ENCODE assay signal across 16 cellular contexts in the genomic region with DNA sequence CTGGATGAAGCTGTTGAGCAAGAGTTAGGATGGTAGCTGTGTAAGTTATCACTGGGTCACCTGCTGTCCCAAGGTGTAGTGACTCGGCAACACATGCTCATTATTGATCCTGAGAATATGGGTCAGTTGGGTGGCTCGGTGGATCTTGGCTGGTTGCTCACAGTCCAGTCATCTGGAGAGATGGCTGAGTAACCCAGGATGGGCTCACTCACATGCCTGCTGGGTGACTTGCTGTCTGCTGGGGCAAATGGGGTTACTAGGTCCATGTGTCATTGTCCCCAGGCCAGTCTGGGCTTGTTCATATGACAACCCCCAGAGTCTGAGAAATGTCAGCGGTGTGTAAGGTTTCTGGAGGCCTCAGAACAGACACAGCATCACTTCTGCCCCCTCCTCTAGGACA.
A peak's percentile ranks its signal among the peaks of the same experiment; 100 is the strongest.
DNase-seq lines count a peak whose midpoint lies in the region; TF ChIP-seq lines count a peak whose summit lies in the region.
"Had no signal": no experiment of that assay in that cellular context is flagged by ENCODE, and none has a peak within 500 bp of the region (broad histone marks: within the 10 kb centered on the region; RNA-seq: fewer than 3 reads in every experiment).

No MANE protein-coding gene starts in this region.

- peaks cover 16% of the 10 kb centered on the region for H3K9me3 Mint-ChIP-seq in MCF 10A (ENCODE audit: unreplicated experiment)
- no peaks in the 10 kb centered on the region for H3K9me3 Mint-ChIP-seq in activated naive CD4-positive, alpha-beta T cell treated with anti-CD3 and anti-CD28 coated beads, Interleukin-2, amount 10 ng/mL, durations not matched to agents 7 days and 5 days

- no peaks in the 10 kb centered on the region for H3K27me3 Mint-ChIP-seq in MCF 10A (ENCODE audit: insufficient read depth, unreplicated experiment)
- H3K27me3 Mint-ChIP-seq in activated naive CD4-positive, alpha-beta T cell treated with anti-CD3 and anti-CD28 coated beads, Interleukin-2, amount 10 ng/mL, durations not matched to agents 7 days and 5 days, result no peaks in the 10 kb centered on the region

- H3K4me3 Mint-ChIP-seq in MCF 10A (ENCODE audit: unreplicated experiment), result no peak overlapping the region
- no peak overlapping the region for H3K4me3 Mint-ChIP-seq in activated naive CD4-positive, alpha-beta T cell treated with anti-CD3 and anti-CD28 coated beads, Interleukin-2, amount 10 ng/mL, durations not matched to agents 7 days and 5 days
- H3K4me3 Mint-ChIP-seq: GM23338 had no signal

- no peak overlapping the region for H3K4me3 ChIP-seq in mammary epithelial cell (replicated peaks in 1 of 3; ENCODE audit: insufficient read depth in 1 of 3, low read depth in 2 of 3, low read length in 3 of 3)
- H3K4me3 ChIP-seq in neuronal stem cell (ENCODE audit: low read length in 2 of 2), result no peak overlapping the region
- H3K4me3 ChIP-seq in adrenal gland, result no peak overlapping the region
- H3K4me3 ChIP-seq: GM23338, PC-9 had no signal

- no peaks in the 10 kb centered on the region for H3K36me3 ChIP-seq in mammary epithelial cell (ENCODE audit: insufficient read depth, low read length)
- H3K36me3 ChIP-seq in neuronal stem cell (replicated peaks in 1 of 2; ENCODE audit: control insufficient read depth in 2 of 2, insufficient read depth in 2 of 2, low read length in 2 of 2), result no peaks in the 10 kb centered on the region
- no peaks in the 10 kb centered on the region for H3K36me3 ChIP-seq in adrenal gland (replicated peaks in 1 of 2)

- H2BK5ac ChIP-seq in neuronal stem cell (ENCODE audit: low read length), result no peak overlapping the region

- POLR2A ChIA-PET in MCF 10A (lab: Yijun Ruan, JAX), result no interaction called here

- CTCF ChIA-PET in mammary epithelial cell (lab: Charles Lee; ENCODE audit: low non-redundant PET), result no interaction called here
- CTCF ChIA-PET in MCF 10A (lab: Yijun Ruan, JAX), result interaction anchor here (0.6 to 0.7 kb wide), 2 partner anchors 19 to 29 kb away, joined by 3 to 4 read pairs; no protein-coding TSS in a partner anchor
- CTCF ChIA-PET in activated naive CD4-positive, alpha-beta T cell treated with anti-CD3 and anti-CD28 coated beads, Interleukin-2, amount 10 ng/mL, durations not matched to agents 7 days and 5 days (lab: Charles Lee), result no interaction called here

- DNase-seq in mammary epithelial cell, result peak; percentile 4
- DNase-seq in MCF 10A (ENCODE audit: unreplicated experiment), result no peak
- peak; percentile 2 for DNase-seq in M059J (ENCODE audit: low read depth)
- no peak for DNase-seq in epithelial cell of prostate (ENCODE audit: low read depth, low spot score)
- no peak for DNase-seq in neuronal stem cell (ENCODE audit: low spot score)
- DNase-seq in activated naive CD4-positive, alpha-beta T cell treated with anti-CD3 and anti-CD28 coated beads, Interleukin-2, amount 10 ng/mL, durations not matched to agents 7 days and 5 days, result no peak
- DNase-seq in amniotic stem cell (lab: John Stamatoyannopoulos, UW), result no peak
- no peak for DNase-seq in adrenal gland
- DNase-seq: Calu3, KG1, NCI-H1092, NCI-H2081 treated with DMSO at 0.1 percent for 48 hours, NCI-H510A treated with DMSO at 0.1 percent for 48 hours, NCI-H82, PC-9 had no signal

- H2BK120ac ChIP-seq in neuronal stem cell (ENCODE audit: low read depth, low read length), result no peak overlapping the region

- WGBS in mammary epithelial cell (ENCODE audit: low coverage, missing lambda C conversion rate), result 39% methylated on average over 3 of the region's 3 CpGs
- WGBS in neuronal stem cell (ENCODE audit: extremely low coverage in 2 of 2, insufficient read length in 2 of 2, insufficient replicate concordance in 1 of 2), 2 donors, result no CpG with 5 or more reads among the region's 3 CpGs
- WGBS in adrenal gland, 4 donors, result 77 to 92% (median 88%) methylated on average over 1 to 3 of the region's 3 CpGs

- H2BK12ac ChIP-seq in neuronal stem cell (ENCODE audit: low read length), result no peak overlapping the region

- no peaks in the 10 kb centered on the region for H3K4me1 Mint-ChIP-seq in MCF 10A (ENCODE audit: insufficient read depth, unreplicated experiment)
- no peaks in the 10 kb centered on the region for H3K4me1 Mint-ChIP-seq in activated naive CD4-positive, alpha-beta T cell treated with anti-CD3 and anti-CD28 coated beads, Interleukin-2, amount 10 ng/mL, durations not matched to agents 7 days and 5 days
- H3K4me1 Mint-ChIP-seq: GM23338 had no signal

- no peak overlapping the region for H3K23ac ChIP-seq in neuronal stem cell (ENCODE audit: low read depth, low read length, poor library complexity)

- no peak overlapping the region for H3K18ac ChIP-seq in neuronal stem cell (ENCODE audit: low read length)

- H3K36me3 Mint-ChIP-seq in MCF 10A (ENCODE audit: insufficient read depth, unreplicated experiment), result no peaks in the 10 kb centered on the region
- H3K36me3 Mint-ChIP-seq in activated naive CD4-positive, alpha-beta T cell treated with anti-CD3 and anti-CD28 coated beads, Interleukin-2, amount 10 ng/mL, durations not matched to agents 7 days and 5 days, result no peaks in the 10 kb centered on the region

- no peak overlapping the region for H4K91ac ChIP-seq in neuronal stem cell (ENCODE audit: low read depth, low read length, poor library complexity)

- no peak overlapping the region for H2AK5ac ChIP-seq in neuronal stem cell (ENCODE audit: low read depth, low read length)

- H3K27ac ChIP-seq in mammary epithelial cell (ENCODE audit: insufficient read depth, low read depth, low read length) (no peak overlapping the region), epithelial cell of prostate (peak overlapping the region; percentile 6), neuronal stem cell (replicated peaks; ENCODE audit: low read length) (no peak overlapping the region), adrenal gland (no peak overlapping the region)
- H3K27ac ChIP-seq: PC-9 had no signal

- no peak for TF ChIP-seq POLR2A in adrenal gland (IDR thresholded peaks at IDR 0.05)

- H4K20me1 ChIP-seq in mammary epithelial cell (ENCODE audit: insufficient read depth, low read length), result no peaks in the 10 kb centered on the region

- no peak overlapping the region for H4K8ac ChIP-seq in neuronal stem cell (ENCODE audit: low read depth, low read length)

- intact Hi-C loops in mammary epithelial cell (cut with micrococcal nuclease) (no loop called here), MCF 10A (cut with micrococcal nuclease) (no loop called here), adrenal gland (cut with DNase I) (no loop called here)

- no peaks in the 10 kb centered on the region for H3K4me1 ChIP-seq in mammary epithelial cell (ENCODE audit: insufficient read depth, low read length)
- H3K4me1 ChIP-seq in neuronal stem cell (ENCODE audit: control insufficient read depth in 2 of 2, insufficient read depth in 1 of 2, low read depth in 1 of 2, low read length in 2 of 2), result peaks cover 0 to 5% of the 10 kb centered on the region in 2 donors
- no peaks in the 10 kb centered on the region for H3K4me1 ChIP-seq in adrenal gland (replicated peaks in 1 of 2)

- no peaks in the 10 kb centered on the region for H3K79me1 ChIP-seq in neuronal stem cell (ENCODE audit: low read depth, low read length)

- no peak for TF ChIP-seq CTCF in mammary epithelial cell (conservative IDR thresholded peaks at IDR 0.05 in 1 of 2, IDR thresholded peaks at IDR 0.05 in 1 of 2; ENCODE audit: extremely low read depth in 1 of 2, insufficient read depth in 1 of 2, low read depth in 1 of 2, low read length in 2 of 2)
- no peak for TF ChIP-seq CTCF in MCF 10A (IDR thresholded peaks at IDR 0.05; ENCODE audit: unreplicated experiment)
- no peak for TF ChIP-seq CTCF in adrenal gland (IDR thresholded peaks at IDR 0.05)

- H3K27me3 ChIP-seq in mammary epithelial cell (ENCODE audit: insufficient read depth, low read length) (no peaks in the 10 kb centered on the region), neuronal stem cell (ENCODE audit: control insufficient read depth in 3 of 3, insufficient read depth in 3 of 3, low read depth in 1 of 3, low read length in 3 of 3) (no peaks in the 10 kb centered on the region), adrenal gland (no peaks in the 10 kb centered on the region)

- H2AFZ ChIP-seq in mammary epithelial cell (ENCODE audit: low read depth, low read length) (no peak overlapping the region), neuronal stem cell (ENCODE audit: low read length) (no peak overlapping the region)
- H2AFZ ChIP-seq: GM23338, PC-9 had no signal

- no peak overlapping the region for H3K4ac ChIP-seq in neuronal stem cell (ENCODE audit: low read length)

- H3K14ac ChIP-seq in neuronal stem cell (ENCODE audit: low read length), result no peak overlapping the region

- H3K4me2 ChIP-seq in mammary epithelial cell (ENCODE audit: insufficient read depth, low read depth, low read length), result no peak overlapping the region
- no peak overlapping the region for H3K4me2 ChIP-seq in neuronal stem cell (ENCODE audit: insufficient read depth, low read length, poor library complexity, severe bottlenecking)
- H3K4me2 ChIP-seq: GM23338, PC-9 had no signal

- peak overlapping the region; percentile 30 for H2BK15ac ChIP-seq in neuronal stem cell (ENCODE audit: low read length)

- H3K9me3 ChIP-seq in mammary epithelial cell (replicated peaks; ENCODE audit: insufficient read depth, low read length), result peaks cover 13% of the 10 kb centered on the region
- H3K9me3 ChIP-seq in neuronal stem cell (replicated peaks in 1 of 2; ENCODE audit: control insufficient read depth in 2 of 2, insufficient read depth in 1 of 2, low read depth in 1 of 2, low read length in 2 of 2), result peaks cover 0 to 2% of the 10 kb centered on the region in 2 donors
- no peaks in the 10 kb centered on the region for H3K9me3 ChIP-seq in adrenal gland (replicated peaks in 1 of 3)

- H3K79me2 ChIP-seq in mammary epithelial cell (ENCODE audit: insufficient read depth, low read length), result no peaks in the 10 kb centered on the region

- dilution Hi-C loops in mammary epithelial cell (cut with HindIII; ENCODE audit: low sequenced_read_pairs), result no loop called here

- no peak overlapping the region for H3K9ac ChIP-seq in mammary epithelial cell (ENCODE audit: insufficient read depth, low read length)
- H3K9ac ChIP-seq in neuronal stem cell (ENCODE audit: low read depth, low read length, poor library complexity), result no peak overlapping the region

- in situ Hi-C loops in mammary epithelial cell (cut with MboI; ENCODE audit: low sequenced_read_pairs in 2 of 2), result no loop called here

- no TSS peak for BruUV-seq in mammary epithelial cell (replicated peaks; lab: Mats Ljungman, UMichigan)
- no TSS peak for BruUV-seq in MCF 10A (replicated peaks; lab: Mats Ljungman, UMichigan)

- H3K27ac Mint-ChIP-seq in MCF 10A (ENCODE audit: low read depth, unreplicated experiment), result no peak overlapping the region
- H3K27ac Mint-ChIP-seq in activated naive CD4-positive, alpha-beta T cell treated with anti-CD3 and anti-CD28 coated beads, Interleukin-2, amount 10 ng/mL, durations not matched to agents 7 days and 5 days, result no peak overlapping the region
- H3K27ac Mint-ChIP-seq: GM23338 had no signal

Comparison
In these comparisons a context has a peak if more than half of its experiments do, and no peak if none do; other contexts are left out.
1. DNase-seq: peak in mammary epithelial cell (single experiment) and M059J (single experiment); none in MCF 10A (single experiment), epithelial cell of prostate (single experiment), neuronal stem cell (single experiment), activated naive CD4-positive, alpha-beta T cell treated with anti-CD3 and anti-CD28 coated beads, Interleukin-2, amount 10 ng/mL, durations not matched to agents 7 days and 5 days (single experiment), amniotic stem cell (single experiment) and adrenal gland (0 of 7).